18 cellular contexts compared by ENCODE assay signal in the genomic region with DNA sequence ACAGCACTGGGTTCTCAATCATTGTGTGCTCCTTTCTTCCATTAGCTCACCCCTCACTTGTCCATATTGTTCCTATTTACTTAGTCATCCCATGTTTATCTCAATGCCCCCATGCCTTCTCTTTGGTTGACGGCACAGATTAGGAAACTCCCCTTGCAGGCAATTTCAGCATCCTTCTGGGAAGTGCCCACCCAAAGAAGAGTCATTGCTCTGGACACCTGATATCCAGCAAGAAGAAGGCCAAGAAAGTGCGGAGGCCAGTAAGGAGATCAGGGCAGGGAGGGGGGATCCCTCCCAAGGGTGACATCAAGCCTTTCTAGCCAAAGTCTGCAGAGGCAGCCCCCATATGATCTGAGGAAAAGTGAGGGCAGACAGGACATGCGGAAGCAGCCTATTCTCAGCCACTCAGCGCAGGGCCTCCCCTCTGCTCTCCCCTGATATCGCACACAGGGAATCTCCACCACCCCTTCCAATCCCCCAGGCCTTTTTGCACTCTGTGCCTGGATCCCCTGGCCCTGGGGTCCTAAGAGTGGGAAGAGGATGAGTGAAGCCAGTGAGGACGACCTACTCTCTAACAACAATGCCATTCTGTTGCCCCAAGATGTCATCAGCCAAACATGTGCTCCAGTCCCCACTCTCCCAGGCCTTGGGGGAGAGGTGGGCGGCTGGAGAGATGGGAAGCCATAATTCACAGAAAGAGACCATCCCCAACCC. TPM values are rescaled to one million over a fixed set of nuclear protein-coding genes. Genes with fewer than 3 reads are reported as not detected.
"Had no signal": no experiment of that assay in that cellular context is flagged by ENCODE, and none has a peak within 500 bp of the region (broad histone marks: within the 10 kb centered on the region; RNA-seq: fewer than 3 reads in every experiment).

No MANE protein-coding gene starts in this region.

- H3K36me3 ChIP-seq: left ventricle myocardium inferior, SJSA1, spleen had no signal

- H3K27me3 Mint-ChIP-seq: activated CD8-positive, alpha-beta T cell treated with anti-CD3 and anti-CD28 coated beads for 36 hours had no signal

- H3K4me3 Mint-ChIP-seq: activated CD8-positive, alpha-beta T cell treated with anti-CD3 and anti-CD28 coated beads for 36 hours; activated T-helper 17 cell treated with anti-CD3 and anti-CD28 coated beads, Interleukin-2, amount 50 U/mL, for 72 hours; brain; stimulated activated naive B cell treated with anti-CD40 and anti-IgM and Interleukin-4, amounts not matched to agents 10 μg/mL and 1 μg/mL and 100 μg/mL, for 72 hours had no signal

- H3K9me3 ChIP-seq: left ventricle myocardium inferior, SJSA1, spleen had no signal

- H3K9me3 Mint-ChIP-seq: activated CD8-positive, alpha-beta T cell treated with anti-CD3 and anti-CD28 coated beads for 36 hours; activated T-helper 17 cell treated with anti-CD3 and anti-CD28 coated beads, Interleukin-2, amount 50 U/mL, for 72 hours; brain; stimulated activated naive B cell treated with anti-CD40 and anti-IgM and Interleukin-4, amounts not matched to agents 10 μg/mL and 1 μg/mL and 100 μg/mL, for 72 hours had no signal

- H3K27ac Mint-ChIP-seq: activated CD8-positive, alpha-beta T cell treated with anti-CD3 and anti-CD28 coated beads for 36 hours; activated T-helper 17 cell treated with anti-CD3 and anti-CD28 coated beads, Interleukin-2, amount 50 U/mL, for 72 hours; brain; stimulated activated naive B cell treated with anti-CD40 and anti-IgM and Interleukin-4, amounts not matched to agents 10 μg/mL and 1 μg/mL and 100 μg/mL, for 72 hours had no signal

- H3K4me1 ChIP-seq: left ventricle myocardium inferior, SJSA1 had no signal

- H3K36me3 Mint-ChIP-seq: brain; stimulated activated naive B cell treated with anti-CD40 and anti-IgM and Interleukin-4, amounts not matched to agents 10 μg/mL and 1 μg/mL and 100 μg/mL, for 72 hours had no signal

- H3K4me1 Mint-ChIP-seq: activated T-helper 17 cell treated with anti-CD3 and anti-CD28 coated beads, Interleukin-2, amount 50 U/mL, for 72 hours; brain had no signal

- H3K4me3 ChIP-seq: left ventricle myocardium inferior, SJSA1, spleen had no signal

- DNase-seq: activated CD4-positive, alpha-beta T cell treated with anti-CD3 and anti-CD28 coated beads for 4 hours; activated CD8-positive, alpha-beta T cell treated with anti-CD3 and anti-CD28 coated beads for 36 hours; activated naive CD4-positive, alpha-beta T cell treated with anti-CD3 and anti-CD28 coated beads, Interleukin-2, amount 50 U/mL, for 16 hours; left ventricle myocardium inferior; mesenchymal stem cell; stimulated activated CD4-positive, alpha-beta T cell treated with anti-CD3 and anti-CD28 coated beads, Interleukin-1b, Interleukin-23, amount 100 ng/mL, for 48 hours; stimulated activated naive B cell treated with anti-CD40 and anti-IgM and Interleukin-4, amounts not matched to agents 10 μg/mL and 1 μg/mL and 100 μg/mL, for 72 hours; T-helper 9 cell had no signal

- H3K27ac ChIP-seq: left ventricle myocardium inferior, SJSA1, spleen had no signal

RNA-seq across cellular contexts. Expression of gene TRPV6, which starts 1.8 kb away (rescaled TPM):
- total RNA-seq: activated CD8-positive, alpha-beta T cell treated with anti-CD3 and anti-CD28 coated beads for 36 hours; dermis microvascular lymphatic vessel endothelial cell; fibroblast of villous mesenchyme; left ventricle myocardium inferior; SJSA1 had no signal

RNA-seq across cellular contexts. Expression of gene TRPV5, which starts 49.8 kb away (rescaled TPM):
- total RNA-seq: activated CD8-positive, alpha-beta T cell treated with anti-CD3 and anti-CD28 coated beads for 36 hours; dermis microvascular lymphatic vessel endothelial cell; esophagus mucosa; fibroblast of villous mesenchyme; left ventricle myocardium inferior; SJSA1; subcutaneous adipose tissue had no signal
- polyA plus RNA-seq: urinary bladder had no signal

RNA-seq across cellular contexts. Expression of gene LLCFC1, which starts 55.6 kb away (rescaled TPM):
- total RNA-seq: activated CD8-positive, alpha-beta T cell treated with anti-CD3 and anti-CD28 coated beads for 36 hours; activated T-helper 17 cell treated with anti-CD3 and anti-CD28 coated beads, Interleukin-2, amount 50 U/mL, for 72 hours; dermis microvascular lymphatic vessel endothelial cell; esophagus mucosa; fibroblast of villous mesenchyme; left ventricle myocardium inferior; sciatic nerve; SJSA1; spleen; subcutaneous adipose tissue; urinary bladder had no signal
- polyA plus RNA-seq: urinary bladder had no signal
